ENCODE assay signal across 25 cellular contexts in the genomic region with DNA sequence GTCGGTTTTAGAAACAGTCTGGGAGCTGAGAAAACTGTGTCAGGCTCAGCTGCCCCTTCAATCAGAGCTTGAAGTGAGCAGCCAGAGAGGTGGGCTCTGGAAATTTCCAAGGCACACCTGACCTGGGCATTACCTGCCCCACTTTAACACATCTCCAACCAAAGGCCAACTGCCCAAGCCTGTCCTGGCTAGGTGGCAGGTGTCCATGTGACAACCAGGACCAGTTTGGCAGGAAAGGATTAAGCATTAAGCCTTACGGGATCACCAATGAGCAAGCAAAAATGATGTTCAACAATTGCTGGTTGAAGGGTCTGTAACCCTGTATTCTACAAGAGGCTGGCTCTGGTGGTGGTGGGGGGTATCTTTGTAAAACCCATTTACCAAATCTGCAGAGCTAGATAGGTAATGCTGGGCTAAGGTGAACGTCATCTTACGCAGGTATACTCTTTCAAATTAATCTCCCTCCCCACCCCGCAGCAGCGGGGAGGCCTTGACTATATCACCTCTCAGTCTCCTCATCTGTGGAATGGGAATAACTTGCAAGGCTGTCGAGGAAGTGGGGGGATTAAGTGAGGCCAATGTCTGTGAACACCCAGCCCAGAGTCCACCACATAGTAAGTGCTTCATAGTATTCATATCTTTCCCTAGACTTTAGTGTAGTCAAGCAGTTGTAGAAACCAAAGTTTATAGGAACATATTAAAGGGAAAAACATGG.
DNase-seq lines count a peak whose midpoint lies in the region; ATAC-seq, FAIRE-seq and TF ChIP-seq lines count a peak whose summit lies in the region.
"Had no signal": no experiment of that assay in that cellular context is flagged by ENCODE, and none has a peak within 500 bp of the region (broad histone marks: within the 10 kb centered on the region; RNA-seq: fewer than 3 reads in every experiment).

No MANE protein-coding gene starts in this region.

- peaks cover 3 to 8% of the 10 kb centered on the region in 2 experiments; a peak in 2 of 4 replicates for H3K4me1 ChIP-seq in HCT116 (ENCODE audit: control insufficient read depth in 1 of 2, insufficient read depth in 2 of 2, low read length in 2 of 2)
- no peaks in the 10 kb centered on the region for H3K4me1 ChIP-seq in kidney (ENCODE audit: control insufficient read depth in 1 of 2, insufficient read depth in 1 of 2, low read depth in 1 of 2, low read length in 2 of 2)
- H3K4me1 ChIP-seq in sigmoid colon: peaks cover 0 to 15% (median 13%) of the 10 kb centered on the region in 4 donors
- no peaks in the 10 kb centered on the region for H3K4me1 ChIP-seq in ascending aorta
- H3K4me1 ChIP-seq: Caco-2 had no signal

- intact Hi-C loops in HCT116 (cut with micrococcal nuclease): no loop called here
- intact Hi-C loops in kidney (cut with DNase I): no loop called here
- intact Hi-C loops in sigmoid colon (cut with DNase I): no loop called here
- intact Hi-C loops in ascending aorta (cut with DNase I): no loop called here

- H2AFZ ChIP-seq in HCT116 (ENCODE audit: low read depth, low read length, poor library complexity, severe bottlenecking): no peak overlapping the region
- H2AFZ ChIP-seq: PC-9 had no signal

- H3K4me3 ChIP-seq in HCT116 (replicated peaks in 1 of 2; ENCODE audit: low read depth in 1 of 2, low read length in 2 of 2) (no peak overlapping the region), kidney (ENCODE audit: low read length in 2 of 2) (no peak overlapping the region), sigmoid colon (no peak overlapping the region), ascending aorta (no peak overlapping the region)
- H3K4me3 ChIP-seq: PC-9 had no signal

- no peak for TF ChIP-seq EP300 in sigmoid colon (IDR thresholded peaks at IDR 0.05)

- peak overlapping the region; percentile 14; the same call in 1 of the 2 replicates for H3K4me2 ChIP-seq in HCT116 (ENCODE audit: low read length)
- H3K4me2 ChIP-seq: PC-9 had no signal

- POLR2A ChIA-PET in HCT116 (lab: Charles Lee): no interaction called here

- no peaks in the 10 kb centered on the region for H3K9me2 ChIP-seq in HCT116 (ENCODE audit: insufficient read depth)

- H3K27ac ChIP-seq in HCT116 (ENCODE audit: low read depth, low read length): no peak overlapping the region
- peak overlapping the region; percentile 24; the same call in 1 of the 2 replicates for H3K27ac ChIP-seq in VCaP
- H3K27ac ChIP-seq in kidney (ENCODE audit: low read depth in 2 of 2, low read length in 2 of 2): no peak overlapping the region
- no peak overlapping the region for H3K27ac ChIP-seq in sigmoid colon
- H3K27ac ChIP-seq in ascending aorta: no peak overlapping the region
- H3K27ac ChIP-seq: PC-9 had no signal

- H3K36me3 ChIP-seq in HCT116 (ENCODE audit: control insufficient read depth in 1 of 2, insufficient read depth in 2 of 2, low read length in 2 of 2): no peaks in the 10 kb centered on the region
- H3K36me3 ChIP-seq in kidney (ENCODE audit: control insufficient read depth in 1 of 2, insufficient read depth in 2 of 2, low read length in 2 of 2): no peaks in the 10 kb centered on the region
- no peaks in the 10 kb centered on the region for H3K36me3 ChIP-seq in sigmoid colon
- H3K36me3 ChIP-seq in ascending aorta: no peaks in the 10 kb centered on the region

- H3K27me3 ChIP-seq in HCT116 (ENCODE audit: insufficient read depth, low read length) (no peaks in the 10 kb centered on the region), sigmoid colon (no peaks in the 10 kb centered on the region), ascending aorta (no peaks in the 10 kb centered on the region)

- ATAC-seq in HCT116 (no peak), HG03457 (IDR thresholded peaks at IDR 0.05; ENCODE audit: unreplicated experiment) (no peak)
- ATAC-seq: CD8-positive, alpha-beta T cell had no signal

- H4K20me1 ChIP-seq in HCT116 (ENCODE audit: insufficient read depth): no peaks in the 10 kb centered on the region

- BruUV-seq in HCT116 (replicated peaks; lab: Mats Ljungman, UMichigan): no TSS peak

- FAIRE-seq in kidney (lab: Jason Lieb, UNC): no peak
- FAIRE-seq: GM12892 had no signal

- no peaks in the 10 kb centered on the region for H3K79me2 ChIP-seq in HCT116 (ENCODE audit: insufficient read depth, low read length)

- no peak for TF ChIP-seq POLR2A in HCT116 (IDR thresholded peaks at IDR 0.05; ENCODE audit: borderline replicate concordance, extremely low read depth, insufficient read depth, insufficient read length)
- TF ChIP-seq POLR2A in sigmoid colon (IDR thresholded peaks at IDR 0.05): no peak

- no peak for DNase-seq in HCT116 (ENCODE audit: low read depth, low spot score)
- peak; percentile 7 for DNase-seq in kidney
- peak; percentile 12 for DNase-seq in sigmoid colon
- no peak for DNase-seq in stimulated activated CD4-positive, alpha-beta T cell treated with anti-CD3 and anti-CD28 coated beads, Interleukin-2, amount 100 ng/mL, for 24 hours
- DNase-seq in ascending aorta (ENCODE audit: low spot score in 2 of 2): no peak
- DNase-seq: C1 segment of cervical spinal cord; Caco-2; CD8-positive, alpha-beta T cell; DMS 273 treated with DMSO at 0.1 percent for 48 hours; DND-41; H9; HFFc6; NCI-H1092 treated with DMSO at 0.1 percent for 48 hours; NCI-H1436; NCI-H187; NCI-H2081 treated with DMSO at 0.1 percent for 48 hours; NCI-H2171; NCI-H345; NCI-H510A treated with DMSO at 0.1 percent for 48 hours; Right ventricle myocardium superior; T-helper 1 cell had no signal

- 90 to 93% methylated on average over 7 of the region's 7 CpGs for WGBS in sigmoid colon, 2 donors

- H3K9ac ChIP-seq in HCT116 (ENCODE audit: low read length) (no peak overlapping the region), kidney (ENCODE audit: low read length in 2 of 2) (no peak overlapping the region)

- CTCF ChIA-PET in HCT116 (lab: Charles Lee): interaction anchor here (1.4 kb wide), 1 partner anchor 15 kb away, joined by 3 read pairs; no protein-coding TSS in a partner anchor

- RAD21 ChIA-PET in HCT116 (lab: Charles Lee; ENCODE audit: low non-redundant PET in 1 of 2, low total read pairs in 2 of 2, uncharacterized antibody in 2 of 2, unreplicated experiment in 2 of 2): no interaction called here

- no peak for TF ChIP-seq RAD21 in HCT116 (IDR thresholded peaks at IDR 0.05; ENCODE audit: low read depth)

- no peak for TF ChIP-seq CTCF in HCT116 (IDR thresholded peaks at IDR 0.05 in 2 of 3, conservative IDR thresholded peaks at IDR 0.05 in 1 of 3; ENCODE audit: borderline replicate concordance in 1 of 3, insufficient read depth in 1 of 3, low read depth in 2 of 3, low read length in 2 of 3)
- TF ChIP-seq CTCF in VCaP (conservative IDR thresholded peaks at IDR 0.05): no peak
- no peak for TF ChIP-seq CTCF in kidney (IDR thresholded peaks at IDR 0.05; ENCODE audit: borderline replicate concordance, extremely low read depth, insufficient read depth)
- no peak for TF ChIP-seq CTCF in sigmoid colon (IDR thresholded peaks at IDR 0.05)
- TF ChIP-seq CTCF in ascending aorta (IDR thresholded peaks at IDR 0.05): no peak

- no peaks in the 10 kb centered on the region for H3K9me3 ChIP-seq in HCT116 (ENCODE audit: control insufficient read depth in 1 of 2, insufficient read depth in 1 of 2, low read depth in 1 of 2, low read length in 2 of 2)
- H3K9me3 ChIP-seq in kidney (ENCODE audit: control insufficient read depth in 1 of 2, low read length in 2 of 2): no peaks in the 10 kb centered on the region
- H3K9me3 ChIP-seq in sigmoid colon: no peaks in the 10 kb centered on the region
- no peaks in the 10 kb centered on the region for H3K9me3 ChIP-seq in ascending aorta
- H3K9me3 ChIP-seq: Caco-2 had no signal

TF ChIP-seq in HCT116, 20 proteins besides CTCF, POLR2A, EP300 and RAD21:
- TF ChIP-seq FOSL1 (IDR thresholded peaks at IDR 0.05; ENCODE audit: low read depth) (no peak), TCF7L2 (IDR thresholded peaks at IDR 0.05; ENCODE audit: borderline replicate concordance, extremely low read depth, insufficient read depth, insufficient read length) (no peak), SRF (IDR thresholded peaks at IDR 0.05; ENCODE audit: low read depth) (no peak), CEBPB (IDR thresholded peaks at IDR 0.05; ENCODE audit: low read depth) (no peak), SIN3A (IDR thresholded peaks at IDR 0.05; ENCODE audit: low read depth) (no peak), EGR1 (IDR thresholded peaks at IDR 0.05; ENCODE audit: low read depth) (no peak)
- TF ChIP-seq, protein P1, sequence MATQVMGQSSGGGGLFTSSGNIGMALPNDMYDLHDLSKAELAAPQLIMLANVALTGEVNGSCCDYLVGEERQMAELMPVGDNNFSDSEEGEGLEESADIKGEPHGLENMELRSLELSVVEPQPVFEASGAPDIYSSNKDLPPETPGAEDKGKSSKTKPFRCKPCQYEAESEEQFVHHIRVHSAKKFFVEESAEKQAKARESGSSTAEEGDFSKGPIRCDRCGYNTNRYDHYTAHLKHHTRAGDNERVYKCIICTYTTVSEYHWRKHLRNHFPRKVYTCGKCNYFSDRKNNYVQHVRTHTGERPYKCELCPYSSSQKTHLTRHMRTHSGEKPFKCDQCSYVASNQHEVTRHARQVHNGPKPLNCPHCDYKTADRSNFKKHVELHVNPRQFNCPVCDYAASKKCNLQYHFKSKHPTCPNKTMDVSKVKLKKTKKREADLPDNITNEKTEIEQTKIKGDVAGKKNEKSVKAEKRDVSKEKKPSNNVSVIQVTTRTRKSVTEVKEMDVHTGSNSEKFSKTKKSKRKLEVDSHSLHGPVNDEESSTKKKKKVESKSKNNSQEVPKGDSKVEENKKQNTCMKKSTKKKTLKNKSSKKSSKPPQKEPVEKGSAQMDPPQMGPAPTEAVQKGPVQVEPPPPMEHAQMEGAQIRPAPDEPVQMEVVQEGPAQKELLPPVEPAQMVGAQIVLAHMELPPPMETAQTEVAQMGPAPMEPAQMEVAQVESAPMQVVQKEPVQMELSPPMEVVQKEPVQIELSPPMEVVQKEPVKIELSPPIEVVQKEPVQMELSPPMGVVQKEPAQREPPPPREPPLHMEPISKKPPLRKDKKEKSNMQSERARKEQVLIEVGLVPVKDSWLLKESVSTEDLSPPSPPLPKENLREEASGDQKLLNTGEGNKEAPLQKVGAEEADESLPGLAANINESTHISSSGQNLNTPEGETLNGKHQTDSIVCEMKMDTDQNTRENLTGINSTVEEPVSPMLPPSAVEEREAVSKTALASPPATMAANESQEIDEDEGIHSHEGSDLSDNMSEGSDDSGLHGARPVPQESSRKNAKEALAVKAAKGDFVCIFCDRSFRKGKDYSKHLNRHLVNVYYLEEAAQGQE (IDR thresholded peaks at IDR 0.05; ENCODE audit: low read depth): no peak

Comparison
In these comparisons a context has a peak if more than half of its experiments do, and no peak if none do; other contexts are left out.
1. DNase-seq: peak in kidney (single experiment) and sigmoid colon (single experiment); none in HCT116 (single experiment), stimulated activated CD4-positive, alpha-beta T cell treated with anti-CD3 and anti-CD28 coated beads, Interleukin-2, amount 100 ng/mL, for 24 hours (0 of 2) and ascending aorta (0 of 2).